ENCODE assay signal across 23 cellular contexts in genomic region chr2:233145726-233146125, GRCh38.
DNase-seq lines count a peak whose midpoint lies in the region; ATAC-seq, FAIRE-seq and TF ChIP-seq lines count a peak whose summit lies in the region.
"Had no signal": no experiment of that assay in that cellular context is flagged by ENCODE, and none has a peak within 500 bp of the region (broad histone marks: within the 10 kb centered on the region; RNA-seq: fewer than 3 reads in every experiment).

No MANE protein-coding gene starts in this region.

- H3K9me3 ChIP-seq in CD4-positive, alpha-beta memory T cell (ENCODE audit: control insufficient read depth in 1 of 2, low read length in 2 of 2), result no peaks in the 10 kb centered on the region
- H3K9me3 ChIP-seq in spleen (no peaks in the 10 kb centered on the region), heart right ventricle (no peaks in the 10 kb centered on the region)
- H3K9me3 ChIP-seq: BE2C, HAP-1 had no signal

- no peak for ATAC-seq in activated T-cell treated with anti-CD3 and anti-CD28 coated beads, Interleukin-2, amount 50 U/mL, for 4 hours
- ATAC-seq in heart right ventricle (no peak), HG03280 (IDR thresholded peaks at IDR 0.05; ENCODE audit: unreplicated experiment) (no peak)

- WGBS in spleen, 5 donors, result 92 to 98% (median 97%) methylated on average over 8 of the region's 8 CpGs
- 92 to 94% methylated on average over 8 of the region's 8 CpGs for WGBS in heart right ventricle, 2 donors

- TF ChIP-seq POLR2A in spleen (IDR thresholded peaks at IDR 0.05) (no peak), GM12891 (IDR thresholded peaks at IDR 0.05; ENCODE audit: low read depth, low read length) (no peak)

- H3K36me3 ChIP-seq in CD4-positive, alpha-beta memory T cell (ENCODE audit: insufficient read depth, low read length), result peaks cover 70% of the 10 kb centered on the region
- H3K36me3 ChIP-seq in spleen (peaks cover 0 to 100% (median 85%) of the 10 kb centered on the region in 6 donors), heart right ventricle (peaks cover 0 to 95% (median 7%) of the 10 kb centered on the region in 9 donors)
- H3K36me3 ChIP-seq: BE2C, HAP-1, SJSA1 had no signal

- H3K27me3 ChIP-seq in CD4-positive, alpha-beta memory T cell (ENCODE audit: insufficient read depth, low read length), result no peaks in the 10 kb centered on the region
- H3K27me3 ChIP-seq in spleen (replicated peaks in 1 of 7) (no peaks in the 10 kb centered on the region), heart right ventricle (peaks cover 0 to 15% (median 3%) of the 10 kb centered on the region in 7 donors)
- H3K27me3 ChIP-seq: SJSA1 had no signal

- DNase-seq in activated T-cell treated with anti-CD3 and anti-CD28 coated beads, Interleukin-2, amount 50 U/mL, for 24 hours, result no peak
- DNase-seq in activated T-cell treated with anti-CD3 and anti-CD28 coated beads, Interleukin-2, amount 50 U/mL, for 4 hours, result no peak
- no peak for DNase-seq in CD4-positive, alpha-beta memory T cell
- DNase-seq in chondrocyte (ENCODE audit: low spot score), result peak; percentile 9
- DNase-seq in spleen, result peak; percentile 14
- DNase-seq in GM12891 (ENCODE audit: insufficient read length, low spot score), result no peak
- no peak for DNase-seq in heart right ventricle
- DNase-seq: 8988T; BE2C; CD8-positive, alpha-beta memory T cell; DMS53; GM23248; IMR-90; Karpas-422; NCI-H1048; NCI-H1436; NCI-H1930; NCI-H345; NCI-H526 had no signal

- no peak for FAIRE-seq in GM12891 (lab: Jason Lieb, UNC)

- no peaks in the 10 kb centered on the region for H3K9me3 Mint-ChIP-seq in activated T-cell treated with anti-CD3 and anti-CD28 coated beads, Interleukin-2, amount 50 U/mL, for 24 hours
- no peaks in the 10 kb centered on the region for H3K9me3 Mint-ChIP-seq in activated T-cell treated with anti-CD3 and anti-CD28 coated beads, Interleukin-2, amount 50 U/mL, for 4 hours
- peaks cover 0 to 2% (median 0%) of the 10 kb centered on the region in 8 donors for H3K9me3 Mint-ChIP-seq in CD4-positive, alpha-beta memory T cell
- H3K9me3 Mint-ChIP-seq in chondrocyte (ENCODE audit: low read depth), result peaks cover 5% of the 10 kb centered on the region
- H3K9me3 Mint-ChIP-seq: CD8-positive, alpha-beta memory T cell had no signal

- peaks cover 28% of the 10 kb centered on the region for H3K4me1 Mint-ChIP-seq in activated T-cell treated with anti-CD3 and anti-CD28 coated beads, Interleukin-2, amount 50 U/mL, for 24 hours (ENCODE audit: low read depth)
- peaks cover 30% of the 10 kb centered on the region for H3K4me1 Mint-ChIP-seq in activated T-cell treated with anti-CD3 and anti-CD28 coated beads, Interleukin-2, amount 50 U/mL, for 4 hours (ENCODE audit: low read depth)
- H3K4me1 Mint-ChIP-seq in CD4-positive, alpha-beta memory T cell, result peaks cover 28 to 46% (median 36%) of the 10 kb centered on the region in 4 donors
- no peaks in the 10 kb centered on the region for H3K4me1 Mint-ChIP-seq in chondrocyte (ENCODE audit: low read depth)

- H3K4me1 ChIP-seq in CD4-positive, alpha-beta memory T cell (ENCODE audit: insufficient read depth, low read length), result peaks cover 24% of the 10 kb centered on the region
- H3K4me1 ChIP-seq in spleen (peaks cover 0 to 25% (median 14%) of the 10 kb centered on the region in 6 donors), heart right ventricle (no peaks in the 10 kb centered on the region)
- H3K4me1 ChIP-seq: BE2C, HAP-1, SJSA1 had no signal

- H3K27me3 Mint-ChIP-seq in activated T-cell treated with anti-CD3 and anti-CD28 coated beads, Interleukin-2, amount 50 U/mL, for 24 hours, result no peaks in the 10 kb centered on the region
- no peaks in the 10 kb centered on the region for H3K27me3 Mint-ChIP-seq in activated T-cell treated with anti-CD3 and anti-CD28 coated beads, Interleukin-2, amount 50 U/mL, for 4 hours (ENCODE audit: low read depth)
- H3K27me3 Mint-ChIP-seq in CD4-positive, alpha-beta memory T cell, result no peaks in the 10 kb centered on the region
- peaks cover 65% of the 10 kb centered on the region for H3K27me3 Mint-ChIP-seq in chondrocyte (ENCODE audit: low read depth)

- POLR2A ChIA-PET in CD4-positive, alpha-beta memory T cell (lab: Charles Lee; ENCODE audit: partially characterized antibody), result no interaction called here

- intact Hi-C loops in CD4-positive, alpha-beta memory T cell (cut with micrococcal nuclease), result no loop called here
- intact Hi-C loops in spleen (cut with DNase I; ENCODE audit: low total_unique reads), result no loop called here
- intact Hi-C loops in heart right ventricle (cut with DNase I), result no loop called here

- peak overlapping the region; percentile 28 for H3K27ac Mint-ChIP-seq in activated T-cell treated with anti-CD3 and anti-CD28 coated beads, Interleukin-2, amount 50 U/mL, for 24 hours
- H3K27ac Mint-ChIP-seq in CD4-positive, alpha-beta memory T cell, result peak overlapping the region in 5 of 7 donors; percentile 26 to 79 (median 38)
- no peak overlapping the region for H3K27ac Mint-ChIP-seq in chondrocyte (ENCODE audit: unreplicated experiment)

- H3K27ac ChIP-seq in CD4-positive, alpha-beta memory T cell (ENCODE audit: low read depth, low read length), result no peak overlapping the region
- no peak overlapping the region for H3K27ac ChIP-seq in spleen
- no peak overlapping the region for H3K27ac ChIP-seq in heart right ventricle
- H3K27ac ChIP-seq: GM23248, HL-60, SJSA1 had no signal

- CTCF ChIA-PET in CD4-positive, alpha-beta memory T cell (lab: Charles Lee; ENCODE audit: partially characterized antibody), result no interaction called here

- H3K36me3 Mint-ChIP-seq in activated T-cell treated with anti-CD3 and anti-CD28 coated beads, Interleukin-2, amount 50 U/mL, for 24 hours (ENCODE audit: low read depth), result peaks cover 98% of the 10 kb centered on the region
- peaks cover 50% of the 10 kb centered on the region for H3K36me3 Mint-ChIP-seq in activated T-cell treated with anti-CD3 and anti-CD28 coated beads, Interleukin-2, amount 50 U/mL, for 4 hours (ENCODE audit: insufficient read depth)
- peaks cover 88 to 97% of the 10 kb centered on the region in 2 donors for H3K36me3 Mint-ChIP-seq in CD4-positive, alpha-beta memory T cell
- peaks cover 1% of the 10 kb centered on the region for H3K36me3 Mint-ChIP-seq in chondrocyte (ENCODE audit: low read depth)

- TF ChIP-seq CTCF in chondrocyte (IDR thresholded peaks at IDR 0.05) (no peak), spleen (IDR thresholded peaks at IDR 0.05 in 8 of 11, conservative IDR thresholded peaks at IDR 0.05 in 3 of 11) (no peak), heart right ventricle (IDR thresholded peaks at IDR 0.05) (no peak)

- no peak overlapping the region for H3K4me3 Mint-ChIP-seq in activated T-cell treated with anti-CD3 and anti-CD28 coated beads, Interleukin-2, amount 50 U/mL, for 24 hours
- H3K4me3 Mint-ChIP-seq in activated T-cell treated with anti-CD3 and anti-CD28 coated beads, Interleukin-2, amount 50 U/mL, for 4 hours, result no peak overlapping the region
- H3K4me3 Mint-ChIP-seq in CD4-positive, alpha-beta memory T cell, result no peak overlapping the region
- H3K4me3 Mint-ChIP-seq in chondrocyte (ENCODE audit: unreplicated experiment), result no peak overlapping the region

- H3K4me3 ChIP-seq in CD4-positive, alpha-beta memory T cell (ENCODE audit: low read length in 2 of 2), result no peak overlapping the region
- H3K4me3 ChIP-seq in spleen (no peak overlapping the region), heart right ventricle (no peak overlapping the region)
- H3K4me3 ChIP-seq: GM23248, HAP-1, SJSA1 had no signal

TF ChIP-seq in GM12891, 5 proteins besides CTCF, POLR2A, EP300 and RAD21:
- TF ChIP-seq PAX5 (IDR thresholded peaks at IDR 0.05; ENCODE audit: insufficient read depth, low read length, severe bottlenecking), result no peak
- no peak for TF ChIP-seq SPI1 (IDR thresholded peaks at IDR 0.05; ENCODE audit: low read depth, low read length)

Comparison
In these comparisons a context has a peak if more than half of its experiments do, and no peak if none do; other contexts are left out.
1. DNase-seq: peak in chondrocyte (single experiment) and spleen (single experiment); none in activated T-cell treated with anti-CD3 and anti-CD28 coated beads, Interleukin-2, amount 50 U/mL, for 24 hours (single experiment), activated T-cell treated with anti-CD3 and anti-CD28 coated beads, Interleukin-2, amount 50 U/mL, for 4 hours (single experiment), CD4-positive, alpha-beta memory T cell (0 of 5), GM12891 (single experiment) and heart right ventricle (0 of 2).